1 cellular context compared by ENCODE assay signal in the genomic region with DNA sequence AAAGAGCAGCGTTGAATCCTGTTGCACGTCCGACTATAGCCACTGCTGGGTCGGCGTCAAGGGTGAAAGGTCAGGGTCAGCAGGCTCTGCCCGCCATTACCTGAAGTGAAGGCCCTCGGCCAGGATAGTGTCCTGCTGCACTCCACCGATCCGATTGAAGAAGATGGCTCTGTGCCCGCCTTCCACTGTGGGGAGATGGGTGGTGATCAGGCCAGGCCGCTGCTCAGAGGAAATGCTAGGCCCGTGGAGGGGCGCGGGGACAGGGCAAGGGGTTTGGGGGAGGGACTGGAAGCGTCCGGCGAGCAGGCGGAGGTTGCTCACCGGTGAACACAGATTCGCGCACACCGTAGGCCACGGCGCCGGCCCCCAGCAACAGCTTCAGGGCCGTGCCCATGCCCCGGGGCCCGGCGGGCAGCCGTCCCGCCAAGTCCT.
TF ChIP-seq lines count a peak whose summit lies in the region.

No MANE protein-coding gene starts in this region.

TF ChIP-seq in HepG2, 621 proteins besides CTCF, POLR2A, EP300 and RAD21 (continued from another document):
- TF ChIP-seq TCF12 (IDR thresholded peaks at IDR 0.05) (no peak), TCF12 (CRISPR knock-in tag; IDR thresholded peaks at IDR 0.05) (peak; percentile 51; the same call in 1 of the 2 replicates), PPARG (CRISPR knock-in tag; conservative IDR thresholded peaks at IDR 0.05) (no peak), IRX3 (CRISPR knock-in tag; IDR thresholded peaks at IDR 0.05; ENCODE audit: borderline replicate concordance, low read depth) (peak; percentile 23; the same call in 1 of the 2 replicates), ZNF619 (CRISPR knock-in tag; IDR thresholded peaks at IDR 0.05) (no peak), ZNF674 (CRISPR knock-in tag; IDR thresholded peaks at IDR 0.05; ENCODE audit: low read depth) (no peak), ZNF567 (CRISPR knock-in tag; IDR thresholded peaks at IDR 0.05; ENCODE audit: borderline replicate concordance) (no peak), ETV5 (CRISPR knock-in tag; IDR thresholded peaks at IDR 0.05; ENCODE audit: borderline replicate concordance) (no peak)
